In the genomic region with DNA sequence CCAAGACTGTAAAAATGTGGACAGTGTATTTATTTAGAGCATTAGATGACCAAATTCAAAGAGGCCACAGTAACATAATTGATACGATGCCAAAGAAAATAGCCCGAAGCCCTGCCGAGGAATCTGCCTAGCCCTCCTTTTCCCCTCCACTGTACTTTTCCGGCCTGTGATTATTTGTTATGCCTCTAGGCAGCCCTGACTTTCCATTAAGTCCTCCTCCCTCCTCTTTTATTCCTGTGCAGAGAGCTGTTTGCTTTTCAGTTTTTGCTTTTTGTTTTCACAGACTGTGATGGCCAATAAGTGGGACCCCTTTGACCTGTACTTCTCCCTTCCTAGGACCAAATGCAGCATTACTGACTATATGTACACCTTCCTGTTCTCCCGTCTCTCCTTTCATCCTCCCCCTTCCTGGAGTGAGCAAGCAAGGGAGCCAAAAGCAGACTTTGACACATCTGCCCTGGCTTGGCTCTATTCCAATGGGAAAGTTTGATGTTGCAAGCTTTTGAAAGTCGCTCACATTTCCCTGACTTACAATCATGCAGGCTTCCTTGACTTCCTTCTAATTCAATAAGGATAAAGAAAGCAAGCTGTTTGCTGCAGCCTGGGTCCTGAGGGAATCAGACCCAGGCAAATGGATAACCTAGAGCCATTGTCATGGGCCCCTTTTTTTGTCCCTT, we compare ENCODE assay signal across 8 cellular contexts.
DNase-seq lines count a peak whose midpoint lies in the region; ATAC-seq, FAIRE-seq and TF ChIP-seq lines count a peak whose summit lies in the region.

No MANE protein-coding gene starts in this region.

- no peak overlapping the region for H3K27ac Mint-ChIP-seq in activated naive CD4-positive, alpha-beta T cell treated with anti-CD3 and anti-CD28 coated beads, Interleukin-2, amount 50 U/mL, for 72 hours

- no peaks in the 10 kb centered on the region for H3K36me3 Mint-ChIP-seq in activated naive CD4-positive, alpha-beta T cell treated with anti-CD3 and anti-CD28 coated beads, Interleukin-2, amount 50 U/mL, for 72 hours

- ATAC-seq in foreskin keratinocyte (peak; percentile 94), gastrocnemius medialis (peak; percentile 95 to 98), GM18868 (IDR thresholded peaks at IDR 0.05; ENCODE audit: unreplicated experiment) (no peak)
- ATAC-seq in activated naive CD4-positive, alpha-beta T cell treated with anti-CD3 and anti-CD28 coated beads, Interleukin-2, amount 50 U/mL, for 72 hours = no peak

- no peaks in the 10 kb centered on the region for H3K9me3 ChIP-seq in gastrocnemius medialis

- peak; percentile 82 for FAIRE-seq in RCC 7860 (lab: Jason Lieb, UNC)

- TF ChIP-seq POLR2A in gastrocnemius medialis (IDR thresholded peaks at IDR 0.05) = no peak

- H3K27ac ChIP-seq in foreskin keratinocyte = peak overlapping the region; percentile 16
- peak overlapping the region in 3 of 4 donors; percentile 6 to 47 (median 10) for H3K27ac ChIP-seq in gastrocnemius medialis

- H3K9me3 Mint-ChIP-seq in activated naive CD4-positive, alpha-beta T cell treated with anti-CD3 and anti-CD28 coated beads, Interleukin-2, amount 50 U/mL, for 72 hours = no peaks in the 10 kb centered on the region

- TF ChIP-seq CTCF in foreskin keratinocyte (conservative IDR thresholded peaks at IDR 0.05) = no peak
- TF ChIP-seq CTCF in gastrocnemius medialis (IDR thresholded peaks at IDR 0.05 in 4 of 5, conservative IDR thresholded peaks at IDR 0.05 in 1 of 5) = no peak

- peak; percentile 94 for DNase-seq in H4 (ENCODE audit: low spot score)
- DNase-seq in RCC 7860 (ENCODE audit: low spot score) = peak; percentile 74
- DNase-seq in foreskin keratinocyte = peak; percentile 82 to 92
- DNase-seq in gastrocnemius medialis = peak; percentile 65
- no peak for DNase-seq in activated naive CD4-positive, alpha-beta T cell treated with Interleukin-2 at 50 U/mL for 16 hours
- no peak for DNase-seq in activated naive CD4-positive, alpha-beta T cell treated with anti-CD3 and anti-CD28 coated beads, Interleukin-2, amount 50 U/mL, for 72 hours (ENCODE audit: low spot score in 2 of 2)
- DNase-seq in NOMO-1 treated with DMSO at 0.1 percent for 48 hours (lab: John Stamatoyannopoulos, UW; ENCODE audit: unreplicated experiment) = no peak

- peak overlapping the region in 1 of 4 donors; percentile 10 for H3K4me3 ChIP-seq in gastrocnemius medialis

- in situ Hi-C loops in gastrocnemius medialis (cut with MboI; ENCODE audit: low sequenced_read_pairs in 4 of 4) = no loop called here

- no peaks in the 10 kb centered on the region for H3K36me3 ChIP-seq in gastrocnemius medialis

- intact Hi-C loops in gastrocnemius medialis (cut with DNase I; ENCODE audit: low total_unique reads) = loop anchor here (10.0 kb wide), 2 partner anchors 126 to 464 kb away; no protein-coding TSS in a partner anchor

- H3K27me3 ChIP-seq in foreskin keratinocyte (no peaks in the 10 kb centered on the region), gastrocnemius medialis (no peaks in the 10 kb centered on the region)

- H3K4me1 ChIP-seq in foreskin keratinocyte (peaks cover 10% of the 10 kb centered on the region), gastrocnemius medialis (peaks cover 13 to 16% of the 10 kb centered on the region in 2 donors)

Comparison
In these comparisons a context has a peak if more than half of its experiments do, and no peak if none do; other contexts are left out.
1. DNase-seq: peak in H4 (single experiment), RCC 7860 (single experiment), foreskin keratinocyte (2 of 2) and gastrocnemius medialis (2 of 2); none in activated naive CD4-positive, alpha-beta T cell treated with Interleukin-2 at 50 U/mL for 16 hours (single experiment), activated naive CD4-positive, alpha-beta T cell treated with anti-CD3 and anti-CD28 coated beads, Interleukin-2, amount 50 U/mL, for 72 hours (0 of 2) and NOMO-1 treated with DMSO at 0.1 percent for 48 hours (single experiment).
2. ATAC-seq: peak in foreskin keratinocyte (single experiment) and gastrocnemius medialis (2 of 2); none in activated naive CD4-positive, alpha-beta T cell treated with anti-CD3 and anti-CD28 coated beads, Interleukin-2, amount 50 U/mL, for 72 hours (0 of 2) and GM18868 (single experiment).